In the genomic region with DNA sequence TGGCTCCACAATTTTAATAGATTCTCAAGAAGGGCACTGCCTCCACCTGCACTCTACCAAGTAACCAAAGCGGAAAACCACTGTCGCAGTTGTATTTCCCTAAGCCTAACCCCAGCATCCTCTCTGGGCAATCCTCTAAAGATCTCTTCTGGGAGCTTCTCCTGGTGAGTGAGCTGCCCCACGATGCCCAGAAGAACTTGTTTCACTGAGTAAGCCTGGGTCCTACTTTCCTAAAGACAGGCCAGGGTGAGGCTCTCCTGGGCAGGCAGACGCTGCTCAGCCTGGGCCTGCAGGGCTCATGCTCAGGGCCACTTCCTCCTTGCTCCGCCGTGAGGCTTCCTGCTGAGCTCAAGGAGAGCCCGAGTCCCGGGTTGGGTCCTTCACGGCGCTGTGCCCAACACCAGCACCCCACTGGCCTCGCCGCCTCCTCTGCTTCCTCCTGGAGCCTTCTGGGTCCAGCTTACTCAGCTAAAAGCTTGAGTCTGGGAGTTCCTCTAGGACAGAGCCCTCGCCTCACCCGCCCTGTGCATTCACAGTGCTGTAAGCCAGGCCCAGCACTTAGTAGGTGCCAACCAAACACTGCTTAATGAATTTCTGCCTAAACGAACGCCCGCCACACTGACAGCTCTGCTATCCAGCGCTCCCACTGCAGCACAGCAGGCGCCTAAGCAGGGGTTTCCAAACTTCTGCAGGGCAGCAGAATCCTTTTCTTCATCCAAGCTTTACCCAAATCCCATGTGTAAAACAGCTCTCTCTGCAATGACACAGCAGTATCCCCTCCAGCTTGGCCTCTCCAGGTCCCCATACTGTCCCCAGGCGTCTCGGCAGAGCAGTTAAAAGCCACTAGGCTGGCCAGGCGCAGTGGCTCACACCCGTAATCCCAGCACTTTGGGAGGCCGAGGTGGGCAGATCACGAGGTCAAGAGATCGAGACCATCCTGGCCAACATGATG, we compare ENCODE assay signal across 8 cellular contexts. TPM values are rescaled to one million over a fixed set of nuclear protein-coding genes. Genes with fewer than 3 reads are reported as not detected.
DNase-seq lines count a peak whose midpoint lies in the region; ATAC-seq, FAIRE-seq and TF ChIP-seq lines count a peak whose summit lies in the region.

No MANE protein-coding gene starts in this region.

- no peaks in the 10 kb centered on the region for H3K27me3 Mint-ChIP-seq in natural killer cell (ENCODE audit: low read depth in 2 of 2)

- H3K4me3 ChIP-seq in SK-N-MC (no peak overlapping the region), ovary (no peak overlapping the region)

- no peak for TF ChIP-seq POLR2A in ovary (IDR thresholded peaks at IDR 0.05)

- no peaks in the 10 kb centered on the region for H3K9me3 Mint-ChIP-seq in natural killer cell

- WGBS in ovary, 3 donors: 80 to 84% (median 82%) methylated on average over 26 of the region's 26 CpGs

- DNase-seq in GM18507 (ENCODE audit: extremely low spot score, insufficient read length, low read depth): peak; percentile 32
- no peak for DNase-seq in SK-N-MC (ENCODE audit: low read depth, low spot score)
- DNase-seq in anterior cingulate cortex (lab: John Stamatoyannopoulos, UW): peak in 35 of 58 donors; percentile 10 to 70 (median 30)
- DNase-seq in natural killer cell: peak; percentile 38
- DNase-seq in NCI-H187 treated with DMSO at 0.1 percent for 48 hours (lab: John Stamatoyannopoulos, UW): no peak
- no peak for DNase-seq in ovary
- no peak for DNase-seq in HuH-7 (ENCODE audit: low spot score)

- H3K27ac ChIP-seq in SK-N-MC: peak overlapping the region; percentile 62; the same call in 1 of the 2 replicates
- H3K27ac ChIP-seq in ovary: no peak overlapping the region

- peaks cover 12% of the 10 kb centered on the region for H3K4me1 ChIP-seq in ovary (ENCODE audit: insufficient read depth)

- no peaks in the 10 kb centered on the region for H3K9me3 ChIP-seq in SK-N-MC (ENCODE audit: low read depth, low read length)
- no peaks in the 10 kb centered on the region for H3K9me3 ChIP-seq in ovary

- no peak overlapping the region for H3K9ac ChIP-seq in SK-N-MC (ENCODE audit: insufficient read length)

- peaks cover 5% of the 10 kb centered on the region for H3K36me3 ChIP-seq in SK-N-MC (ENCODE audit: insufficient read depth, low read length)
- H3K36me3 ChIP-seq in ovary: no peaks in the 10 kb centered on the region

- peaks cover 58 to 71% of the 10 kb centered on the region in 2 donors for H3K4me1 Mint-ChIP-seq in natural killer cell

- TF ChIP-seq CTCF in natural killer cell (IDR thresholded peaks at IDR 0.05) (no peak), ovary (IDR thresholded peaks at IDR 0.05) (no peak)

- peak overlapping the region; percentile 80 to 92 for H3K27ac Mint-ChIP-seq in natural killer cell

- peak; percentile 87 for FAIRE-seq in GM18507 (lab: Jason Lieb, UNC)

- TF ChIP-seq EP300 in ovary (IDR thresholded peaks at IDR 0.05): no peak

- H3K4me3 Mint-ChIP-seq in natural killer cell: peak overlapping the region; percentile 84

- intact Hi-C loops in natural killer cell (cut with micrococcal nuclease): no loop called here
- intact Hi-C loops in ovary (cut with DNase I): no loop called here

- H3K36me3 Mint-ChIP-seq in natural killer cell: no peaks in the 10 kb centered on the region

- ATAC-seq in HG02798 (IDR thresholded peaks at IDR 0.05; ENCODE audit: poor library complexity, unreplicated experiment): peak; percentile 73
- ATAC-seq in natural killer cell: peak; percentile 83 to 88 (median 86)

- no peaks in the 10 kb centered on the region for H3K27me3 ChIP-seq in ovary

RNA-seq across cellular contexts. Expression of gene RAB35, which starts 5.7 kb away (rescaled TPM):
- total RNA-seq in natural killer cell (10 to 100 TPM; 65.0 to 85.9 (median 81.2) TPM), ovary (10 to 100 TPM; 14.1 to 48.5 (median 39.3) TPM)
- 10 to 100 TPM; 33.0 to 40.0 TPM for polyA plus RNA-seq in ovary

Comparison
In these comparisons a context has a peak if more than half of its experiments do, and no peak if none do; other contexts are left out.
1. DNase-seq: peak in GM18507 (single experiment), anterior cingulate cortex (35 of 58) and natural killer cell (single experiment); none in SK-N-MC (single experiment), NCI-H187 treated with DMSO at 0.1 percent for 48 hours (single experiment), ovary (0 of 5) and HuH-7 (single experiment).